1 cellular context compared by ENCODE assay signal in genomic region chr17:72571813-72572396, GRCh38.
TF ChIP-seq lines count a peak whose summit lies in the region.

No MANE protein-coding gene starts in this region.

TF ChIP-seq in HepG2, 621 proteins besides CTCF, POLR2A, EP300 and RAD21 (continued from another document and continues in another):
- TF ChIP-seq RERE (CRISPR knock-in tag; IDR thresholded peaks at IDR 0.05; ENCODE audit: low read depth) (peak; percentile 73; the same call in 1 of the 2 replicates), ZFP41 (CRISPR knock-in tag; IDR thresholded peaks at IDR 0.05; ENCODE audit: borderline replicate concordance) (no peak), ZBTB21 (CRISPR knock-in tag; IDR thresholded peaks at IDR 0.05) (peak; percentile 75), ZNF883 (CRISPR knock-in tag; IDR thresholded peaks at IDR 0.05; ENCODE audit: not compliant biosample characterization) (peak; percentile 53), ZNF567 (CRISPR knock-in tag; IDR thresholded peaks at IDR 0.05; ENCODE audit: borderline replicate concordance) (no peak), PRDM10 (CRISPR knock-in tag; IDR thresholded peaks at IDR 0.05; ENCODE audit: low read depth) (peak; percentile 72; the same call in 1 of the 2 replicates), ZNF720 (CRISPR knock-in tag; IDR thresholded peaks at IDR 0.05) (no peak), SOX13 (IDR thresholded peaks at IDR 0.05) (peak; percentile 68; the same call in 1 of the 2 replicates), SOX13 (CRISPR knock-in tag; conservative IDR thresholded peaks at IDR 0.05 in 1 of 2, IDR thresholded peaks at IDR 0.05 in 1 of 2) (peak in 1 of 2 experiments; percentile 95; a peak in 2 of 4 replicates), ZNF589 (CRISPR knock-in tag; conservative IDR thresholded peaks at IDR 0.05) (no peak), PRPF4 (IDR thresholded peaks at IDR 0.05; ENCODE audit: low read depth, low read length, poor library complexity, severe bottlenecking) (peak; percentile 95), ZNF407 (CRISPR knock-in tag; IDR thresholded peaks at IDR 0.05; ENCODE audit: not compliant biosample characterization) (peak; percentile 51), SMAD1 (CRISPR knock-in tag; IDR thresholded peaks at IDR 0.05; ENCODE audit: borderline replicate concordance, low read depth) (no peak), BRD4 (CRISPR knock-in tag; IDR thresholded peaks at IDR 0.05) (0 out of 2 replicates have a peak, but pooled peaks have one; percentile 9), ZNF878 (CRISPR knock-in tag; IDR thresholded peaks at IDR 0.05) (peak; percentile 84; the same call in 1 of the 2 replicates), ZBTB10 (CRISPR knock-in tag; IDR thresholded peaks at IDR 0.05; ENCODE audit: borderline replicate concordance) (peak; percentile 87; the same call in 1 of the 2 replicates), ZNF501 (CRISPR knock-in tag; IDR thresholded peaks at IDR 0.05) (no peak), SRF (IDR thresholded peaks at IDR 0.05; ENCODE audit: low read depth, low read length) (no peak), KAT8 (CRISPR knock-in tag; IDR thresholded peaks at IDR 0.05) (peak; percentile 67; the same call in 1 of the 2 replicates), BHLHE40 (IDR thresholded peaks at IDR 0.05; ENCODE audit: low read length) (no peak), ZNF841 (CRISPR knock-in tag; IDR thresholded peaks at IDR 0.05; ENCODE audit: borderline replicate concordance) (no peak), GLI4 (CRISPR knock-in tag; IDR thresholded peaks at IDR 0.05; ENCODE audit: borderline replicate concordance) (peak; percentile 48; the same call in 1 of the 2 replicates)
